8 cellular contexts compared by ENCODE assay signal in the genomic region with DNA sequence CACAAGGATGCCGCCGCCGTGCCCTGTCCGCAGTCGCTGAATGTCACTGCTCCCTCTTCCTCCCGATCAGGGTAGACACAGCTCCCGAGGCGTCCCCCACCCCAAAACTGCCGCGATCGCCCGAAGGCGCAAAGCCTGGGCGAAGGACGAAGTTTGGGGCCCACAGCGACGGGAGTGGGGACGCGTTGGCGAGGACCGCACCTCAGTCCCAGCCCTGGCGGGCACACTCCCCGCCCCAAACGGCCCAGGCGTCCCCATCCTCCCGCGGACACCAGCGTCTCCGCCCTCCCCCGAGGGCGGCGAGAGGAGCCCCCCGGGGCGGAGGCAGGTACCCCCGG. TPM values are rescaled to one million over a fixed set of nuclear protein-coding genes. Genes with fewer than 3 reads are reported as not detected.
DNase-seq lines count a peak whose midpoint lies in the region; ATAC-seq and TF ChIP-seq lines count a peak whose summit lies in the region.

No MANE protein-coding gene starts in this region.

- DNase-seq in ascending aorta (ENCODE audit: low spot score in 2 of 2) (no peak), COLO829 (ENCODE audit: low spot score) (no peak), NCI-H1048 (lab: John Stamatoyannopoulos, UW) (no peak)

- H3K4me2 ChIP-seq in OCI-LY3 (ENCODE audit: low read length): peak overlapping the region; percentile 89

- H3K79me2 ChIP-seq in OCI-LY3 (ENCODE audit: low read length): peaks cover 11% of the 10 kb centered on the region

- H3K4me3 ChIP-seq in OCI-LY3 (ENCODE audit: low read length) (peak overlapping the region; percentile 95), ascending aorta (peak overlapping the region; percentile 93 to 95), iPS-18c (ENCODE audit: insufficient read depth, low read depth, low read length) (peak overlapping the region; percentile 59), skin epidermis (peak overlapping the region; percentile 82 to 94 (median 91))

- no peak for ATAC-seq in GM18505 (IDR thresholded peaks at IDR 0.05; ENCODE audit: unreplicated experiment)
- ATAC-seq in GM21529 (IDR thresholded peaks at IDR 0.05; ENCODE audit: unreplicated experiment): no peak

- H3K27ac ChIP-seq in OCI-LY3 (ENCODE audit: low read length): peak overlapping the region; percentile 59
- H3K27ac ChIP-seq in ascending aorta: peak overlapping the region; percentile 91
- H3K27ac ChIP-seq in skin epidermis: peak overlapping the region in 20 of 21 experiments; percentile 51 to 100 (median 88)

- no peaks in the 10 kb centered on the region for H3K9me3 ChIP-seq in OCI-LY3 (ENCODE audit: insufficient read depth, low read length)
- no peaks in the 10 kb centered on the region for H3K9me3 ChIP-seq in ascending aorta
- H3K9me3 ChIP-seq in iPS-18c (ENCODE audit: control insufficient read depth, insufficient read depth, low read length): no peaks in the 10 kb centered on the region

- TF ChIP-seq CTCF in OCI-LY3 (IDR thresholded peaks at IDR 0.05; ENCODE audit: low read depth, low read length) (no peak), ascending aorta (IDR thresholded peaks at IDR 0.05) (no peak)

- H3K36me3 ChIP-seq in OCI-LY3 (replicated peaks; ENCODE audit: low read depth, low read length): no peaks in the 10 kb centered on the region
- no peaks in the 10 kb centered on the region for H3K36me3 ChIP-seq in ascending aorta

- H3K9ac ChIP-seq in OCI-LY3 (ENCODE audit: low read length): peak overlapping the region; percentile 82

- no peaks in the 10 kb centered on the region for H3K27me3 ChIP-seq in OCI-LY3 (ENCODE audit: low read depth, low read length)
- H3K27me3 ChIP-seq in ascending aorta: no peaks in the 10 kb centered on the region

- peak overlapping the region; percentile 94 for H2AFZ ChIP-seq in OCI-LY3 (ENCODE audit: low read depth, low read length)

- peaks cover 12% of the 10 kb centered on the region for H3K4me1 ChIP-seq in OCI-LY3 (ENCODE audit: low read length)
- H3K4me1 ChIP-seq in ascending aorta: peaks cover 14 to 36% of the 10 kb centered on the region in 2 donors

- peak; percentile 64 for TF ChIP-seq POLR2A in GM18505 (IDR thresholded peaks at IDR 0.05; ENCODE audit: borderline replicate concordance, extremely low read depth, insufficient read depth, insufficient read length)

- no peaks in the 10 kb centered on the region for H4K20me1 ChIP-seq in OCI-LY3 (ENCODE audit: insufficient read depth, low read length)

- intact Hi-C loops in ascending aorta (cut with DNase I): loop anchor here (2.0 to 5.0 kb wide), 3 partner anchors 100 to 533 kb away; a partner anchor contains a TSS

RNA-seq across cellular contexts. Expression of a gene that starts 1.4 kb away (rescaled TPM):
- 41.1 TPM for total RNA-seq in ascending aorta
